Comparison of ENCODE assay signal across 8 cellular contexts in genomic region chr9:128946945-128947422, GRCh38. TPM values are rescaled to one million over a fixed set of nuclear protein-coding genes. Genes with fewer than 3 reads are reported as not detected.
DNase-seq lines count a peak whose midpoint lies in the region; ATAC-seq and TF ChIP-seq lines count a peak whose summit lies in the region.

No MANE protein-coding gene starts in this region.

- intact Hi-C loops in A673 (cut with micrococcal nuclease; ENCODE audit: unreplicated experiment): loop anchor here (5.0 kb wide), 1 partner anchor 85 kb away; no protein-coding TSS in a partner anchor
- intact Hi-C loops in activated T-helper 1 cell treated with anti-CD3 and anti-CD28 coated beads, Interleukin-12 subunit alpha, Interleukin-12 subunit beta, Interleukin-2, Interleukin-4 antibody, amounts not matched to agents 30 ng/mL and 10 ng/mL and 1 ng/mL, durations not matched to agents 14 hours and 24 hours and 36 hours (cut with micrococcal nuclease): loop anchor here (1.0 to 10.0 kb wide), 13 partner anchors 45 to 491 kb away; partner anchors contain the start of genes CRAT, DOLPP1, ENDOG and LRRC8A

- H3K4me1 Mint-ChIP-seq in activated T-helper 1 cell treated with anti-CD3 and anti-CD28 coated beads, Interleukin-12 subunit alpha, Interleukin-12 subunit beta, Interleukin-2, Interleukin-4 antibody, amounts not matched to agents 30 ng/mL and 10 ng/mL and 1 ng/mL, durations not matched to agents 14 hours and 24 hours and 36 hours (ENCODE audit: low read depth): peaks cover 36% of the 10 kb centered on the region
- peaks cover 23% of the 10 kb centered on the region for H3K4me1 Mint-ChIP-seq in neural crest cell

- DNase-seq in A673 (ENCODE audit: low spot score) (no peak), fibroblast of villous mesenchyme (ENCODE audit: low read depth) (peak; percentile 21), neural crest cell (ENCODE audit: low read depth, low spot score) (no peak), NCI-H2171 treated with DMSO at 0.1 percent for 48 hours (lab: John Stamatoyannopoulos, UW) (no peak), GF-D8 (lab: John Stamatoyannopoulos, UW) (no peak)
- DNase-seq in activated T-helper 1 cell treated with anti-CD3 and anti-CD28 coated beads, Interleukin-12 subunit alpha, Interleukin-12 subunit beta, Interleukin-2, Interleukin-4 antibody, amounts not matched to agents 30 ng/mL and 10 ng/mL and 1 ng/mL, durations not matched to agents 14 hours and 24 hours and 36 hours (ENCODE audit: low spot score): peak; percentile 12

- H3K9me3 ChIP-seq in A673 (ENCODE audit: low read depth, low read length, poor library complexity, severe bottlenecking): no peaks in the 10 kb centered on the region

- peak overlapping the region; percentile 93 for H3K27ac ChIP-seq in A673 (ENCODE audit: low read depth, low read length, poor library complexity, severe bottlenecking)

- H3K4me3 ChIP-seq in A673 (ENCODE audit: low read depth, low read length, poor library complexity, severe bottlenecking): peak overlapping the region; percentile 93
- H3K4me3 ChIP-seq in fibroblast of villous mesenchyme (ENCODE audit: low read depth, low read length): peak overlapping the region; percentile 97

- H3K27me3 Mint-ChIP-seq in activated T-helper 1 cell treated with anti-CD3 and anti-CD28 coated beads, Interleukin-12 subunit alpha, Interleukin-12 subunit beta, Interleukin-2, Interleukin-4 antibody, amounts not matched to agents 30 ng/mL and 10 ng/mL and 1 ng/mL, durations not matched to agents 14 hours and 24 hours and 36 hours (ENCODE audit: insufficient read depth): no peaks in the 10 kb centered on the region
- H3K27me3 Mint-ChIP-seq in neural crest cell (ENCODE audit: low read depth): no peaks in the 10 kb centered on the region

- peak overlapping the region; percentile 98 for H3K4me3 Mint-ChIP-seq in activated T-helper 1 cell treated with anti-CD3 and anti-CD28 coated beads, Interleukin-12 subunit alpha, Interleukin-12 subunit beta, Interleukin-2, Interleukin-4 antibody, amounts not matched to agents 30 ng/mL and 10 ng/mL and 1 ng/mL, durations not matched to agents 14 hours and 24 hours and 36 hours
- peak overlapping the region; percentile 97 for H3K4me3 Mint-ChIP-seq in neural crest cell

- TF ChIP-seq CTCF in A673 (conservative IDR thresholded peaks at IDR 0.05; ENCODE audit: low read depth, low read length): no peak
- TF ChIP-seq CTCF in fibroblast of villous mesenchyme (IDR thresholded peaks at IDR 0.05; ENCODE audit: insufficient read depth, low read depth, low read length): no peak
- no peak for TF ChIP-seq CTCF in neural crest cell (conservative IDR thresholded peaks at IDR 0.05)

- CTCF ChIA-PET in A673 (lab: Charles Lee): no interaction called here

- H3K9me3 Mint-ChIP-seq in activated T-helper 1 cell treated with anti-CD3 and anti-CD28 coated beads, Interleukin-12 subunit alpha, Interleukin-12 subunit beta, Interleukin-2, Interleukin-4 antibody, amounts not matched to agents 30 ng/mL and 10 ng/mL and 1 ng/mL, durations not matched to agents 14 hours and 24 hours and 36 hours: no peaks in the 10 kb centered on the region
- H3K9me3 Mint-ChIP-seq in neural crest cell: no peaks in the 10 kb centered on the region

- peaks cover 19% of the 10 kb centered on the region for H3K36me3 ChIP-seq in A673 (ENCODE audit: insufficient read depth, low read length, poor library complexity, severe bottlenecking)

- BruUV-seq in A673 (replicated peaks; lab: Mats Ljungman, UMichigan): TSS peak; percentile 80

- peak overlapping the region; percentile 99 for H3K27ac Mint-ChIP-seq in activated T-helper 1 cell treated with anti-CD3 and anti-CD28 coated beads, Interleukin-12 subunit alpha, Interleukin-12 subunit beta, Interleukin-2, Interleukin-4 antibody, amounts not matched to agents 30 ng/mL and 10 ng/mL and 1 ng/mL, durations not matched to agents 14 hours and 24 hours and 36 hours
- peak overlapping the region; percentile 98 for H3K27ac Mint-ChIP-seq in neural crest cell (ENCODE audit: unreplicated experiment)

- POLR2A ChIA-PET in A673 (lab: Charles Lee; ENCODE audit: low non-redundant PET): no interaction called here

- H3K27me3 ChIP-seq in A673 (replicated peaks; ENCODE audit: insufficient read depth, low read depth, low read length, poor library complexity): no peaks in the 10 kb centered on the region

- ATAC-seq in GM18517 (IDR thresholded peaks at IDR 0.05; ENCODE audit: unreplicated experiment) (peak; percentile 20), HG03442 (IDR thresholded peaks at IDR 0.05; ENCODE audit: unreplicated experiment) (peak; percentile 25)

- peaks cover 5% of the 10 kb centered on the region for H3K4me1 ChIP-seq in A673 (ENCODE audit: insufficient read depth, low read length, poor library complexity, severe bottlenecking)

- H3K36me3 Mint-ChIP-seq in activated T-helper 1 cell treated with anti-CD3 and anti-CD28 coated beads, Interleukin-12 subunit alpha, Interleukin-12 subunit beta, Interleukin-2, Interleukin-4 antibody, amounts not matched to agents 30 ng/mL and 10 ng/mL and 1 ng/mL, durations not matched to agents 14 hours and 24 hours and 36 hours (ENCODE audit: low read depth): peaks cover 17% of the 10 kb centered on the region
- H3K36me3 Mint-ChIP-seq in neural crest cell (ENCODE audit: low read depth): peaks cover 7% of the 10 kb centered on the region

RNA-seq across cellular contexts. Expression of gene DOLK, which starts 0.4 kb away (rescaled TPM):
- total RNA-seq in A673 (2021) (20.6 and 23.2 TPM in 2 replicates), fibroblast of villous mesenchyme (24.8 and 31.5 TPM in 2 replicates), neural crest cell (20.7 and 21.1 TPM in 2 replicates)
- total RNA-seq in activated T-helper 1 cell treated with anti-CD3 and anti-CD28 coated beads, Interleukin-12 subunit alpha, Interleukin-12 subunit beta, Interleukin-2, Interleukin-4 antibody, amounts not matched to agents 30 ng/mL and 10 ng/mL and 1 ng/mL, durations not matched to agents 14 hours and 24 hours and 36 hours: 17.7 and 18.1 TPM in 2 replicates

RNA-seq across cellular contexts. Expression of gene NUP188, which starts 0.5 kb away (rescaled TPM):
- total RNA-seq in A673 (2021): 147 and 170 TPM in 2 replicates
- total RNA-seq in activated T-helper 1 cell treated with anti-CD3 and anti-CD28 coated beads, Interleukin-12 subunit alpha, Interleukin-12 subunit beta, Interleukin-2, Interleukin-4 antibody, amounts not matched to agents 30 ng/mL and 10 ng/mL and 1 ng/mL, durations not matched to agents 14 hours and 24 hours and 36 hours: 154 and 158 TPM in 2 replicates
- total RNA-seq in fibroblast of villous mesenchyme: 48.0 and 59.2 TPM in 2 replicates
- 128 TPM in 2 replicates for total RNA-seq in neural crest cell

RNA-seq across cellular contexts. Expression of gene PHYHD1, which starts 26.2 kb away (rescaled TPM):
- 6.3 and 8.0 TPM in 2 replicates for total RNA-seq in A673 (2021)
- 0.34 and 1.0 TPM in 2 replicates for total RNA-seq in activated T-helper 1 cell treated with anti-CD3 and anti-CD28 coated beads, Interleukin-12 subunit alpha, Interleukin-12 subunit beta, Interleukin-2, Interleukin-4 antibody, amounts not matched to agents 30 ng/mL and 10 ng/mL and 1 ng/mL, durations not matched to agents 14 hours and 24 hours and 36 hours
- total RNA-seq in fibroblast of villous mesenchyme: 9.9 and 11.9 TPM in 2 replicates
- total RNA-seq in neural crest cell: 3.9 and 5.0 TPM in 2 replicates

Comparison
In these comparisons a context has a peak if more than half of its experiments do, and no peak if none do; other contexts are left out.
1. DNase-seq: peak in activated T-helper 1 cell treated with anti-CD3 and anti-CD28 coated beads, Interleukin-12 subunit alpha, Interleukin-12 subunit beta, Interleukin-2, Interleukin-4 antibody, amounts not matched to agents 30 ng/mL and 10 ng/mL and 1 ng/mL, durations not matched to agents 14 hours and 24 hours and 36 hours (single experiment) and fibroblast of villous mesenchyme (single experiment); none in A673 (single experiment), neural crest cell (single experiment), NCI-H2171 treated with DMSO at 0.1 percent for 48 hours (single experiment) and GF-D8 (single experiment).